10 cellular contexts compared by ENCODE assay signal in genomic region chr9:120919639-120920494, GRCh38. TPM values are rescaled to one million over a fixed set of nuclear protein-coding genes. Genes with fewer than 3 reads are reported as not detected.
A peak's percentile ranks its signal among the peaks of the same experiment; 100 is the strongest.
DNase-seq lines count a peak whose midpoint lies in the region; ATAC-seq, FAIRE-seq and TF ChIP-seq lines count a peak whose summit lies in the region.
"Had no signal": no experiment of that assay in that cellular context is flagged by ENCODE, and none has a peak within 500 bp of the region (broad histone marks: within the 10 kb centered on the region; RNA-seq: fewer than 3 reads in every experiment).

No MANE protein-coding gene starts in this region.

- FAIRE-seq in urothelium cell line (lab: Jason Lieb, UNC) = no peak
- FAIRE-seq: G401.6 had no signal

- H3K27ac ChIP-seq in heart right ventricle = peak overlapping the region; percentile 6 to 83 (median 73)
- H3K27ac ChIP-seq in skin epidermis = peak overlapping the region in 19 of 21 experiments; percentile 14 to 100 (median 73)

- H3K9me3 ChIP-seq in heart right ventricle = peaks cover 0 to 6% (median 0%) of the 10 kb centered on the region in 11 donors

- WGBS in heart right ventricle, 2 donors = 83 to 84% methylated on average over 10 of the region's 10 CpGs

- peaks cover 9 to 62% (median 29%) of the 10 kb centered on the region in 9 donors for H3K4me1 ChIP-seq in heart right ventricle

- ATAC-seq in heart right ventricle = peak in 7 of 8 donors; percentile 33 to 77 (median 43)
- no peak for ATAC-seq in HG02798 (IDR thresholded peaks at IDR 0.05; ENCODE audit: poor library complexity, unreplicated experiment)

- intact Hi-C loops in heart right ventricle (cut with DNase I) = no loop called here

- DNase-seq in GM12865 (ENCODE audit: low read depth) = no peak
- peak; percentile 22 for DNase-seq in activated CD8-positive, alpha-beta memory T cell treated with anti-CD3 and anti-CD28 coated beads, Interleukin-2, amount 50 U/mL, for 4 hours
- no peak for DNase-seq in heart right ventricle
- DNase-seq in NCI-H526 (lab: John Stamatoyannopoulos, UW) = no peak
- DNase-seq in germinal center (ENCODE audit: low spot score) = no peak
- no peak for DNase-seq in urothelium cell line (ENCODE audit: low spot score)
- DNase-seq: MM.1S had no signal

- H3K4me3 ChIP-seq in GM12865 (ENCODE audit: low read depth, low read length) (peak overlapping the region; percentile 62), heart right ventricle (peak overlapping the region in 1 of 10 donors; percentile 2), skin epidermis (no peak overlapping the region)

- H3K27me3 ChIP-seq in heart right ventricle = no peaks in the 10 kb centered on the region

- TF ChIP-seq CTCF in GM12865 (IDR thresholded peaks at IDR 0.05; ENCODE audit: insufficient read depth, low read depth, low read length, missing control alignments) (no peak), heart right ventricle (IDR thresholded peaks at IDR 0.05) (no peak)

- H3K36me3 ChIP-seq in heart right ventricle = peaks cover 0 to 37% (median 0%) of the 10 kb centered on the region in 9 donors

RNA-seq across cellular contexts. Expression of gene TRAF1, which starts 6.7 kb away (rescaled TPM):
- total RNA-seq in heart right ventricle = 1 to 10 TPM; 1.1 to 6.7 (median 1.9) TPM
- 1 to 10 TPM; 2.2 to 5.7 TPM for polyA plus RNA-seq in heart right ventricle

RNA-seq across cellular contexts. Expression of gene PHF19, which starts 42.9 kb away (rescaled TPM):
- 10 to 100 TPM in 8 of 10 donors, 1 to 10 TPM in 2; 9.2 to 24.0 (median 13.4) TPM for total RNA-seq in heart right ventricle
- polyA plus RNA-seq in heart right ventricle = 10 to 100 TPM; 10.2 to 12.5 TPM
